Comparison of ENCODE assay signal across 29 cellular contexts in the genomic region with DNA sequence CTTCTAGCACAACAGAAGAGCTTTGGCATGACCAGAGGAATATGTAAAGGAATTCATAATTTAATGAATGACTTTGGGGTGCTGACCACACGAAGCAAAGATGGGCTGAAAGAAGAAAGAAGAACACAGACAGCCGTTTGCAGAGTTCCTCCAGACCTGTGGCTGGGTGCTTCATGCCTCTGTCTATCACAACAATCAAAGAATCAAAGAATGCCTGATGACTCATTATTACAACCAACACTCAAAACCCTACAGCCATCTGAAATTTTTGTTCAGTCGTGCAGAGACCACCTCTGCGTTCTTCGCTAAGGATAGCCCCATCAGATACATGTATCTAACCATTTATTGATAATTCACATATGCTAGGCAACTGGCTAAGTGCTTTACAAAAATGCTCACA.
A peak's percentile ranks its signal among the peaks of the same experiment; 100 is the strongest.
DNase-seq lines count a peak whose midpoint lies in the region; ATAC-seq, FAIRE-seq and TF ChIP-seq lines count a peak whose summit lies in the region.
"Had no signal": no experiment of that assay in that cellular context is flagged by ENCODE, and none has a peak within 500 bp of the region (broad histone marks: within the 10 kb centered on the region; RNA-seq: fewer than 3 reads in every experiment).

No MANE protein-coding gene starts in this region.

- H3K27ac Mint-ChIP-seq in endodermal cell, result no peak overlapping the region
- H3K27ac Mint-ChIP-seq: activated B cell treated with CpG ODN at 0.5 μM for 24 hours; activated CD4-positive, alpha-beta memory T cell treated with anti-CD3 and anti-CD28 coated beads, Interleukin-2, amount 10 ng/mL, durations not matched to agents 7 days and 5 days; naive B cell; stimulated activated naive CD8-positive, alpha-beta T cell treated with anti-CD3 and anti-CD28 coated beads, Interleukin-15, Interleukin-2, amounts not matched to agents 100 ng/mL and 50 ng/mL, for 24 hours; T-helper 2 cell treated with Interferon-gamma antibody and Interleukin-4, amounts not matched to agents 5 μg/mL and 100 μg/mL, for 36 hours had no signal

- no peaks in the 10 kb centered on the region for H3K36me3 Mint-ChIP-seq in endodermal cell (ENCODE audit: low read depth)
- H3K36me3 Mint-ChIP-seq: naive B cell had no signal

- TF ChIP-seq EP300 in sigmoid colon (IDR thresholded peaks at IDR 0.05), result no peak

- TF ChIP-seq CTCF in keratinocyte (optimal IDR thresholded peaks at IDR 0.05 in 1 of 3, IDR thresholded peaks at IDR 0.05 in 1 of 3, conservative IDR thresholded peaks at IDR 0.05 in 1 of 3; ENCODE audit: extremely low read depth in 1 of 3, insufficient read depth in 2 of 3, low read length in 3 of 3) (no peak), sigmoid colon (IDR thresholded peaks at IDR 0.05) (no peak), endodermal cell (conservative IDR thresholded peaks at IDR 0.05) (no peak)

- H3K4me1 Mint-ChIP-seq in endodermal cell, result peaks cover 28% of the 10 kb centered on the region
- H3K4me1 Mint-ChIP-seq: activated B cell treated with CpG ODN at 0.5 μM for 24 hours had no signal

- H4K20me1 ChIP-seq in keratinocyte (ENCODE audit: control insufficient read depth, extremely low read depth, insufficient read depth, low read length), result no peaks in the 10 kb centered on the region
- H4K20me1 ChIP-seq: BLaER1 had no signal

- H3K9ac ChIP-seq in keratinocyte (ENCODE audit: control insufficient read depth, extremely low read depth, insufficient read depth, low read length), result no peak overlapping the region
- no peak overlapping the region for H3K9ac ChIP-seq in endodermal cell (ENCODE audit: extremely low read depth, low read length, poor library complexity, severe bottlenecking)
- H3K9ac ChIP-seq: BLaER1 had no signal

- DNase-seq in HCEC 1CT (peak; percentile 23), amniotic epithelial cell (ENCODE audit: low read depth) (peak; percentile 41), keratinocyte (ENCODE audit: low read depth, low spot score) (peak; percentile 13), sigmoid colon (no peak), AG20443 (ENCODE audit: low spot score) (no peak), OCI-M1 (lab: John Stamatoyannopoulos, UW) (no peak), endodermal cell (no peak)
- DNase-seq: activated B cell treated with CpG ODN at 0.5 μM for 24 hours; activated CD4-positive, alpha-beta memory T cell treated with anti-CD3 and anti-CD28 coated beads, Interleukin-2, amount 10 ng/mL, durations not matched to agents 7 days and 5 days; activated gamma-delta T cell; activated T-cell treated with anti-CD3 and anti-CD28 coated beads for 4 hours; COR-L47; DMS79; erythroblast; foreskin melanocyte; hippocampal formation; naive B cell; NCI-H1048; NCI-H1930 had no signal

- H2AFZ ChIP-seq in keratinocyte (ENCODE audit: control insufficient read depth, low read length), result no peak overlapping the region

- H3K36me3 ChIP-seq in keratinocyte (ENCODE audit: control insufficient read depth in 2 of 2, extremely low read depth in 1 of 2, insufficient read depth in 2 of 2, low read length in 2 of 2), result no peaks in the 10 kb centered on the region
- no peaks in the 10 kb centered on the region for H3K36me3 ChIP-seq in sigmoid colon
- H3K36me3 ChIP-seq in endodermal cell (ENCODE audit: control insufficient read depth, insufficient read depth, low read length), result no peaks in the 10 kb centered on the region
- H3K36me3 ChIP-seq: BLaER1, right atrium auricular region, tibial nerve had no signal

- no peak overlapping the region for H3K4me3 Mint-ChIP-seq in endodermal cell
- H3K4me3 Mint-ChIP-seq: activated B cell treated with CpG ODN at 0.5 μM for 24 hours; activated CD4-positive, alpha-beta memory T cell treated with anti-CD3 and anti-CD28 coated beads, Interleukin-2, amount 10 ng/mL, durations not matched to agents 7 days and 5 days; naive B cell; stimulated activated naive CD8-positive, alpha-beta T cell treated with anti-CD3 and anti-CD28 coated beads, Interleukin-15, Interleukin-2, amounts not matched to agents 100 ng/mL and 50 ng/mL, for 24 hours; T-helper 2 cell treated with Interferon-gamma antibody and Interleukin-4, amounts not matched to agents 5 μg/mL and 100 μg/mL, for 36 hours had no signal

- H3K4me2 ChIP-seq in keratinocyte (ENCODE audit: control insufficient read depth, extremely low read depth, insufficient read depth, low read depth, low read length), result no peak overlapping the region

- no peak for ATAC-seq in GM19467 (IDR thresholded peaks at IDR 0.05; ENCODE audit: unreplicated experiment)
- ATAC-seq: Panc1 had no signal

- H3K27ac ChIP-seq in keratinocyte (ENCODE audit: control insufficient read depth, insufficient read depth, low read length) (no peak overlapping the region), sigmoid colon (peak overlapping the region; percentile 62 to 90 (median 80)), endodermal cell (ENCODE audit: low read depth, low read length) (no peak overlapping the region)
- H3K27ac ChIP-seq: BLaER1 had no signal

- no peaks in the 10 kb centered on the region for H3K27me3 ChIP-seq in keratinocyte (ENCODE audit: control insufficient read depth, extremely low read depth, insufficient read depth, low read length)
- no peaks in the 10 kb centered on the region for H3K27me3 ChIP-seq in sigmoid colon
- no peaks in the 10 kb centered on the region for H3K27me3 ChIP-seq in endodermal cell (ENCODE audit: control insufficient read depth, insufficient read depth, low read length, poor library complexity, severe bottlenecking)
- H3K27me3 ChIP-seq: BLaER1, right atrium auricular region, tibial nerve had no signal

- no peaks in the 10 kb centered on the region for H3K9me3 Mint-ChIP-seq in endodermal cell
- H3K9me3 Mint-ChIP-seq: activated B cell treated with CpG ODN at 0.5 μM for 24 hours; activated CD4-positive, alpha-beta memory T cell treated with anti-CD3 and anti-CD28 coated beads, Interleukin-2, amount 10 ng/mL, durations not matched to agents 7 days and 5 days; stimulated activated naive CD8-positive, alpha-beta T cell treated with anti-CD3 and anti-CD28 coated beads, Interleukin-15, Interleukin-2, amounts not matched to agents 100 ng/mL and 50 ng/mL, for 24 hours; T-helper 2 cell treated with Interferon-gamma antibody and Interleukin-4, amounts not matched to agents 5 μg/mL and 100 μg/mL, for 36 hours had no signal

- dilution Hi-C loops in keratinocyte (cut with MboI; ENCODE audit: extremely low pct_ligation_motif_present, low sequenced_read_pairs), result no loop called here

- H3K27me3 Mint-ChIP-seq in endodermal cell (ENCODE audit: insufficient read depth), result no peaks in the 10 kb centered on the region
- H3K27me3 Mint-ChIP-seq: activated B cell treated with CpG ODN at 0.5 μM for 24 hours; activated CD4-positive, alpha-beta memory T cell treated with anti-CD3 and anti-CD28 coated beads, Interleukin-2, amount 10 ng/mL, durations not matched to agents 7 days and 5 days; naive B cell; stimulated activated naive CD8-positive, alpha-beta T cell treated with anti-CD3 and anti-CD28 coated beads, Interleukin-15, Interleukin-2, amounts not matched to agents 100 ng/mL and 50 ng/mL, for 24 hours had no signal

- WGBS in sigmoid colon, 2 donors, result 83 to 88% methylated on average over 5 of the region's 5 CpGs
- 87 to 100% methylated on average over 4 to 5 of the region's 5 CpGs for whole genome bisulfite sequencing in endodermal cell (ENCODE audit: insufficient coverage in 1 of 2, insufficient read length in 1 of 2), 2 experiments

- intact Hi-C loops in sigmoid colon (cut with DNase I), result loop anchor here (5.0 kb wide), 1 partner anchor 43 kb away; no protein-coding TSS in a partner anchor

- H3K9me1 ChIP-seq in keratinocyte (ENCODE audit: control insufficient read depth, extremely low read depth, insufficient read depth, low read length), result no peaks in the 10 kb centered on the region

- no peak for TF ChIP-seq POLR2A in sigmoid colon (IDR thresholded peaks at IDR 0.05)

- no peak overlapping the region for H3K4me3 ChIP-seq in keratinocyte (ENCODE audit: control insufficient read depth in 2 of 3, extremely low read depth in 1 of 3, insufficient read depth in 2 of 3, low read depth in 1 of 3, low read length in 3 of 3)
- H3K4me3 ChIP-seq in sigmoid colon, result no peak overlapping the region
- H3K4me3 ChIP-seq in endodermal cell (ENCODE audit: low read length), result no peak overlapping the region
- H3K4me3 ChIP-seq: BLaER1, lung, right atrium auricular region, tibial nerve had no signal

- H3K4me1 ChIP-seq in keratinocyte (ENCODE audit: control insufficient read depth, extremely low read depth, insufficient read depth, low read length) (peaks cover 42% of the 10 kb centered on the region), sigmoid colon (peaks cover 0 to 71% (median 57%) of the 10 kb centered on the region in 4 donors), endodermal cell (ENCODE audit: control insufficient read depth, insufficient read depth, low read length) (peaks cover 6% of the 10 kb centered on the region)

- FAIRE-seq in keratinocyte (lab: Jason Lieb, UNC), result no peak
- FAIRE-seq: GM12891, islet of Langerhans had no signal

- H3K79me2 ChIP-seq in keratinocyte (ENCODE audit: control insufficient read depth, insufficient read depth, low read length), result no peaks in the 10 kb centered on the region

- peaks cover 3% of the 10 kb centered on the region for H3K9me3 ChIP-seq in keratinocyte (ENCODE audit: control insufficient read depth, low read depth, low read length)
- no peaks in the 10 kb centered on the region for H3K9me3 ChIP-seq in sigmoid colon
- H3K9me3 ChIP-seq in endodermal cell (ENCODE audit: control insufficient read depth, low read length), result peaks cover 5% of the 10 kb centered on the region
- H3K9me3 ChIP-seq: BLaER1, right atrium auricular region, tibial nerve had no signal

Comparison
In these comparisons a context has a peak if more than half of its experiments do, and no peak if none do; other contexts are left out.
1. DNase-seq: peak in HCEC 1CT (single experiment), amniotic epithelial cell (single experiment) and keratinocyte (single experiment); none in sigmoid colon (single experiment), AG20443 (single experiment), OCI-M1 (single experiment) and endodermal cell (single experiment).
2. H3K27ac ChIP-seq: peak in sigmoid colon (4 of 4); none in keratinocyte (single experiment) and endodermal cell (single experiment).